ENCODE assay signal across 23 cellular contexts in genomic region chr5:125794922-125795321, GRCh38.
"Had no signal": no experiment of that assay in that cellular context is flagged by ENCODE, and none has a peak within 500 bp of the region (broad histone marks: within the 10 kb centered on the region; RNA-seq: fewer than 3 reads in every experiment).

No MANE protein-coding gene starts in this region.

- H3K4me3 ChIP-seq: colonic mucosa, coronary artery, dorsolateral prefrontal cortex, esophagus muscularis mucosa, esophagus squamous epithelium, gastrocnemius medialis, gastroesophageal sphincter, heart left ventricle, heart right ventricle had no signal

- H3K4me1 ChIP-seq: colonic mucosa, esophagus muscularis mucosa, esophagus squamous epithelium, foreskin keratinocyte, gastrocnemius medialis, gastroesophageal sphincter, heart left ventricle, heart right ventricle had no signal

- DNase-seq: colonic mucosa; cortex of kidney; dermis blood vessel endothelial cell; dorsolateral prefrontal cortex; effector CD4-positive, alpha-beta T cell; effector CD8-positive, alpha-beta T cell; effector memory CD4-positive, alpha-beta T cell; effector memory CD8-positive, alpha-beta T cell; endodermal cell; erythroblast; esophagus squamous epithelium; foreskin fibroblast; foreskin keratinocyte; foreskin melanocyte; gastrocnemius medialis; glutamatergic neuron; head of caudate nucleus; heart left ventricle; heart right ventricle had no signal

- H3K36me3 ChIP-seq: colonic mucosa, esophagus muscularis mucosa, esophagus squamous epithelium, gastrocnemius medialis, gastroesophageal sphincter, heart left ventricle, heart right ventricle had no signal

- H3K27ac ChIP-seq: colonic mucosa, coronary artery, dorsolateral prefrontal cortex, epithelial cell of prostate, esophagus muscularis mucosa, esophagus squamous epithelium, foreskin keratinocyte, gastrocnemius medialis, gastroesophageal sphincter, heart left ventricle, heart right ventricle had no signal

- H3K9me3 ChIP-seq: colonic mucosa, esophagus muscularis mucosa, esophagus squamous epithelium, gastrocnemius medialis, gastroesophageal sphincter, heart left ventricle had no signal
